Comparison of ENCODE assay signal across 1 cellular context in the genomic region with DNA sequence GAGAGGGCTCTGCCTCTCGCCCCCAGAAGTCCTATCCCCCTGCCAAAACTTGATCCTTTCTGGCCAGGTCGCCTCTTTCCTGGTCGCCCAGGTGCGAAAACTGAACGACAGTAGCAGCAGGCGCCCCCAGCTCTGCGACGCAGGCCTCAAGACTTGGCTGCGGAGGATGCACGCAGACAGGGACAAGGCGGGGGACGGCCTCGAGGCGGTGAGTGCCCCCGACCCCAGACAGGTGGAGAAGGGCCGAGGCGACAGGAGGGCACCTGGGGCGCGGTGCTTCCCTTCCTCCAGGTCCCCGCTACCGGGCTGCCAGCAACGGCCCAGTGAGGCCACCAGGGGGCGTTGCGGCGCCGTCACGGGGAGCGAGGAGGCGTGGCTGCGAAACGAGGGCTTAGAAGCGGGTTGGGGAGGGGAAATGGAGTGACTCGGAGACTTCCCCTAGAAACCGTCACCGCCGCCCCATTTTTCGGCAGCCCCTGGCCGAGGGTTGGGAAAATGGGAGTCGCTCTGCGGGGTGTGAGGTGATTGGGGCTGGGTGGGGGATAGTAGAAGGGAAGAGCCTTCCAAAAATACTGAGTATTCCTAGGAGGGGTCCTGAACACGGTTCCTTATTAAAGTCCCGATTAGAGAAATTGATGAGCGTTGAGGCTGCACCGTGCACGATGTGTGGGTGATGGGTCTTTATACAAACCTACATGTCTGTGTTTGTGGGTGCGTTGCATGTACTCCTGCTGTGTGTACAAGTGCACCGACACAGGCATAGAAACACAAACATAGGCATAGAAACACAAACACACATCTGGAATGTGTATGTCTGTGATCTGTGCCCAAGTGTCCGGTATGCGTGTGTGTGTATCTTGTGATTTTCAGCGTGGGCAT.
TF ChIP-seq lines count a peak whose summit lies in the region.

No MANE protein-coding gene starts in this region.

TF ChIP-seq in HepG2, 621 proteins besides CTCF, POLR2A, EP300 and RAD21 (continued from another document and continues in another):
- TF ChIP-seq, protein P1, sequence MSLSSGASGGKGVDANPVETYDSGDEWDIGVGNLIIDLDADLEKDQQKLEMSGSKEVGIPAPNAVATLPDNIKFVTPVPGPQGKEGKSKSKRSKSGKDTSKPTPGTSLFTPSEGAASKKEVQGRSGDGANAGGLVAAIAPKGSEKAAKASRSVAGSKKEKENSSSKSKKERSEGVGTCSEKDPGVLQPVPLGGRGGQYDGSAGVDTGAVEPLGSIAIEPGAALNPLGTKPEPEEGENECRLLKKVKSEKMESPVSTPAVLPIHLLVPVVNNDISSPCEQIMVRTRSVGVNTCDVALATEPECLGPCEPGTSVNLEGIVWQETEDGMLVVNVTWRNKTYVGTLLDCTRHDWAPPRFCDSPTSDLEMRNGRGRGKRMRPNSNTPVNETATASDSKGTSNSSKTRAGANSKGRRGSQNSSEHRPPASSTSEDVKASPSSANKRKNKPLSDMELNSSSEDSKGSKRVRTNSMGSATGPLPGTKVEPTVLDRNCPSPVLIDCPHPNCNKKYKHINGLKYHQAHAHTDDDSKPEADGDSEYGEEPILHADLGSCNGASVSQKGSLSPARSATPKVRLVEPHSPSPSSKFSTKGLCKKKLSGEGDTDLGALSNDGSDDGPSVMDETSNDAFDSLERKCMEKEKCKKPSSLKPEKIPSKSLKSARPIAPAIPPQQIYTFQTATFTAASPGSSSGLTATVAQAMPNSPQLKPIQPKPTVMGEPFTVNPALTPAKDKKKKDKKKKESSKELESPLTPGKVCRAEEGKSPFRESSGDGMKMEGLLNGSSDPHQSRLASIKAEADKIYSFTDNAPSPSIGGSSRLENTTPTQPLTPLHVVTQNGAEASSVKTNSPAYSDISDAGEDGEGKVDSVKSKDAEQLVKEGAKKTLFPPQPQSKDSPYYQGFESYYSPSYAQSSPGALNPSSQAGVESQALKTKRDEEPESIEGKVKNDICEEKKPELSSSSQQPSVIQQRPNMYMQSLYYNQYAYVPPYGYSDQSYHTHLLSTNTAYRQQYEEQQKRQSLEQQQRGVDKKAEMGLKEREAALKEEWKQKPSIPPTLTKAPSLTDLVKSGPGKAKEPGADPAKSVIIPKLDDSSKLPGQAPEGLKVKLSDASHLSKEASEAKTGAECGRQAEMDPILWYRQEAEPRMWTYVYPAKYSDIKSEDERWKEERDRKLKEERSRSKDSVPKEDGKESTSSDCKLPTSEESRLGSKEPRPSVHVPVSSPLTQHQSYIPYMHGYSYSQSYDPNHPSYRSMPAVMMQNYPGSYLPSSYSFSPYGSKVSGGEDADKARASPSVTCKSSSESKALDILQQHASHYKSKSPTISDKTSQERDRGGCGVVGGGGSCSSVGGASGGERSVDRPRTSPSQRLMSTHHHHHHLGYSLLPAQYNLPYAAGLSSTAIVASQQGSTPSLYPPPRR (CRISPR knock-in tag; IDR thresholded peaks at IDR 0.05; ENCODE audit: borderline replicate concordance) = peak; percentile 79
- TF ChIP-seq, protein P2, sequence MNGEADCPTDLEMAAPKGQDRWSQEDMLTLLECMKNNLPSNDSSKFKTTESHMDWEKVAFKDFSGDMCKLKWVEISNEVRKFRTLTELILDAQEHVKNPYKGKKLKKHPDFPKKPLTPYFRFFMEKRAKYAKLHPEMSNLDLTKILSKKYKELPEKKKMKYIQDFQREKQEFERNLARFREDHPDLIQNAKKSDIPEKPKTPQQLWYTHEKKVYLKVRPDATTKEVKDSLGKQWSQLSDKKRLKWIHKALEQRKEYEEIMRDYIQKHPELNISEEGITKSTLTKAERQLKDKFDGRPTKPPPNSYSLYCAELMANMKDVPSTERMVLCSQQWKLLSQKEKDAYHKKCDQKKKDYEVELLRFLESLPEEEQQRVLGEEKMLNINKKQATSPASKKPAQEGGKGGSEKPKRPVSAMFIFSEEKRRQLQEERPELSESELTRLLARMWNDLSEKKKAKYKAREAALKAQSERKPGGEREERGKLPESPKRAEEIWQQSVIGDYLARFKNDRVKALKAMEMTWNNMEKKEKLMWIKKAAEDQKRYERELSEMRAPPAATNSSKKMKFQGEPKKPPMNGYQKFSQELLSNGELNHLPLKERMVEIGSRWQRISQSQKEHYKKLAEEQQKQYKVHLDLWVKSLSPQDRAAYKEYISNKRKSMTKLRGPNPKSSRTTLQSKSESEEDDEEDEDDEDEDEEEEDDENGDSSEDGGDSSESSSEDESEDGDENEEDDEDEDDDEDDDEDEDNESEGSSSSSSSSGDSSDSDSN (CRISPR knock-in tag; IDR thresholded peaks at IDR 0.05) = peak; percentile 32; the same call in 1 of the 2 replicates
- TF ChIP-seq KDM6A (CRISPR knock-in tag; IDR thresholded peaks at IDR 0.05; ENCODE audit: low read depth) = no peak
- TF ChIP-seq SRY (CRISPR knock-in tag; IDR thresholded peaks at IDR 0.05) = 0 out of 2 replicates have a peak, but pooled peaks have one; percentile 18
- TF ChIP-seq EED (CRISPR knock-in tag; IDR thresholded peaks at IDR 0.05) = peak; percentile 77
- peak; percentile 95 for TF ChIP-seq KLF9 (CRISPR knock-in tag; IDR thresholded peaks at IDR 0.05; ENCODE audit: low read depth)
- TF ChIP-seq, protein P3, sequence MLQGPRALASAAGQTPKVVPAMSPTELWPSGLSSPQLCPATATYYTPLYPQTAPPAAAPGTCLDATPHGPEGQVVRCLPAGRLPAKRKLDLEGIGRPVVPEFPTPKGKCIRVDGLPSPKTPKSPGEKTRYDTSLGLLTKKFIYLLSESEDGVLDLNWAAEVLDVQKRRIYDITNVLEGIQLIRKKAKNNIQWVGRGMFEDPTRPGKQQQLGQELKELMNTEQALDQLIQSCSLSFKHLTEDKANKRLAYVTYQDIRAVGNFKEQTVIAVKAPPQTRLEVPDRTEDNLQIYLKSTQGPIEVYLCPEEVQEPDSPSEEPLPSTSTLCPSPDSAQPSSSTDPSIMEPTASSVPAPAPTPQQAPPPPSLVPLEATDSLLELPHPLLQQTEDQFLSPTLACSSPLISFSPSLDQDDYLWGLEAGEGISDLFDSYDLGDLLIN (CRISPR knock-in tag; IDR thresholded peaks at IDR 0.05; ENCODE audit: borderline replicate concordance) = no peak
- TF ChIP-seq, protein P4, sequence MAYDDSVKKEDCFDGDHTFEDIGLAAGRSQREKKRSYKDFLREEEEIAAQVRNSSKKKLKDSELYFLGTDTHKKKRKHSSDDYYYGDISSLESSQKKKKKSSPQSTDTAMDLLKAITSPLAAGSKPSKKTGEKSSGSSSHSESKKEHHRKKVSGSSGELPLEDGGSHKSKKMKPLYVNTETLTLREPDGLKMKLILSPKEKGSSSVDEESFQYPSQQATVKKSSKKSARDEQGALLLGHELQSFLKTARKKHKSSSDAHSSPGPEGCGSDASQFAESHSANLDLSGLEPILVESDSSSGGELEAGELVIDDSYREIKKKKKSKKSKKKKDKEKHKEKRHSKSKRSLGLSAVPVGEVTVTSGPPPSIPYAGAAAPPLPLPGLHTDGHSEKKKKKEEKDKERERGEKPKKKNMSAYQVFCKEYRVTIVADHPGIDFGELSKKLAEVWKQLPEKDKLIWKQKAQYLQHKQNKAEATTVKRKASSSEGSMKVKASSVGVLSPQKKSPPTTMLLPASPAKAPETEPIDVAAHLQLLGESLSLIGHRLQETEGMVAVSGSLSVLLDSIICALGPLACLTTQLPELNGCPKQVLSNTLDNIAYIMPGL (CRISPR knock-in tag; IDR thresholded peaks at IDR 0.05; ENCODE audit: borderline replicate concordance in 1 of 2, low read depth in 1 of 2) = peak; percentile 86 to 87
- peak; percentile 55; the same call in 1 of the 2 replicates for TF ChIP-seq ZNF12 (CRISPR knock-in tag; IDR thresholded peaks at IDR 0.05)
- TF ChIP-seq PCBP2 (optimal IDR thresholded peaks at IDR 0.05; ENCODE audit: low read depth, low read length, poor library complexity, severe bottlenecking) = no peak
- no peak for TF ChIP-seq ZNF10 (CRISPR knock-in tag; IDR thresholded peaks at IDR 0.05; ENCODE audit: borderline replicate concordance, low read depth)
- TF ChIP-seq, protein P5, sequence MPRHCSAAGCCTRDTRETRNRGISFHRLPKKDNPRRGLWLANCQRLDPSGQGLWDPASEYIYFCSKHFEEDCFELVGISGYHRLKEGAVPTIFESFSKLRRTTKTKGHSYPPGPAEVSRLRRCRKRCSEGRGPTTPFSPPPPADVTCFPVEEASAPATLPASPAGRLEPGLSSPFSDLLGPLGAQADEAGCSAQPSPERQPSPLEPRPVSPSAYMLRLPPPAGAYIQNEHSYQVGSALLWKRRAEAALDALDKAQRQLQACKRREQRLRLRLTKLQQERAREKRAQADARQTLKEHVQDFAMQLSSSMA (CRISPR knock-in tag; IDR thresholded peaks at IDR 0.05) = no peak
- TF ChIP-seq, protein P6, sequence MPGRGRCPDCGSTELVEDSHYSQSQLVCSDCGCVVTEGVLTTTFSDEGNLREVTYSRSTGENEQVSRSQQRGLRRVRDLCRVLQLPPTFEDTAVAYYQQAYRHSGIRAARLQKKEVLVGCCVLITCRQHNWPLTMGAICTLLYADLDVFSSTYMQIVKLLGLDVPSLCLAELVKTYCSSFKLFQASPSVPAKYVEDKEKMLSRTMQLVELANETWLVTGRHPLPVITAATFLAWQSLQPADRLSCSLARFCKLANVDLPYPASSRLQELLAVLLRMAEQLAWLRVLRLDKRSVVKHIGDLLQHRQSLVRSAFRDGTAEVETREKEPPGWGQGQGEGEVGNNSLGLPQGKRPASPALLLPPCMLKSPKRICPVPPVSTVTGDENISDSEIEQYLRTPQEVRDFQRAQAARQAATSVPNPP (CRISPR knock-in tag; IDR thresholded peaks at IDR 0.05) = no peak
- TF ChIP-seq, protein P7, sequence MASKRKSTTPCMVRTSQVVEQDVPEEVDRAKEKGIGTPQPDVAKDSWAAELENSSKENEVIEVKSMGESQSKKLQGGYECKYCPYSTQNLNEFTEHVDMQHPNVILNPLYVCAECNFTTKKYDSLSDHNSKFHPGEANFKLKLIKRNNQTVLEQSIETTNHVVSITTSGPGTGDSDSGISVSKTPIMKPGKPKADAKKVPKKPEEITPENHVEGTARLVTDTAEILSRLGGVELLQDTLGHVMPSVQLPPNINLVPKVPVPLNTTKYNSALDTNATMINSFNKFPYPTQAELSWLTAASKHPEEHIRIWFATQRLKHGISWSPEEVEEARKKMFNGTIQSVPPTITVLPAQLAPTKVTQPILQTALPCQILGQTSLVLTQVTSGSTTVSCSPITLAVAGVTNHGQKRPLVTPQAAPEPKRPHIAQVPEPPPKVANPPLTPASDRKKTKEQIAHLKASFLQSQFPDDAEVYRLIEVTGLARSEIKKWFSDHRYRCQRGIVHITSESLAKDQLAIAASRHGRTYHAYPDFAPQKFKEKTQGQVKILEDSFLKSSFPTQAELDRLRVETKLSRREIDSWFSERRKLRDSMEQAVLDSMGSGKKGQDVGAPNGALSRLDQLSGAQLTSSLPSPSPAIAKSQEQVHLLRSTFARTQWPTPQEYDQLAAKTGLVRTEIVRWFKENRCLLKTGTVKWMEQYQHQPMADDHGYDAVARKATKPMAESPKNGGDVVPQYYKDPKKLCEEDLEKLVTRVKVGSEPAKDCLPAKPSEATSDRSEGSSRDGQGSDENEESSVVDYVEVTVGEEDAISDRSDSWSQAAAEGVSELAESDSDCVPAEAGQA (IDR thresholded peaks at IDR 0.05; ENCODE audit: low read depth) = no peak
- TF ChIP-seq, protein P7 (CRISPR knock-in tag; IDR thresholded peaks at IDR 0.05; ENCODE audit: borderline replicate concordance) = no peak
- TF ChIP-seq ETV6 (CRISPR knock-in tag; conservative IDR thresholded peaks at IDR 0.05) = 0 out of 2 replicates have a peak, but pooled peaks have one; percentile 47
- TF ChIP-seq ZNF343 (CRISPR knock-in tag; IDR thresholded peaks at IDR 0.05) = peak; percentile 86; the same call in 1 of the 2 replicates
- TF ChIP-seq, protein P8, sequence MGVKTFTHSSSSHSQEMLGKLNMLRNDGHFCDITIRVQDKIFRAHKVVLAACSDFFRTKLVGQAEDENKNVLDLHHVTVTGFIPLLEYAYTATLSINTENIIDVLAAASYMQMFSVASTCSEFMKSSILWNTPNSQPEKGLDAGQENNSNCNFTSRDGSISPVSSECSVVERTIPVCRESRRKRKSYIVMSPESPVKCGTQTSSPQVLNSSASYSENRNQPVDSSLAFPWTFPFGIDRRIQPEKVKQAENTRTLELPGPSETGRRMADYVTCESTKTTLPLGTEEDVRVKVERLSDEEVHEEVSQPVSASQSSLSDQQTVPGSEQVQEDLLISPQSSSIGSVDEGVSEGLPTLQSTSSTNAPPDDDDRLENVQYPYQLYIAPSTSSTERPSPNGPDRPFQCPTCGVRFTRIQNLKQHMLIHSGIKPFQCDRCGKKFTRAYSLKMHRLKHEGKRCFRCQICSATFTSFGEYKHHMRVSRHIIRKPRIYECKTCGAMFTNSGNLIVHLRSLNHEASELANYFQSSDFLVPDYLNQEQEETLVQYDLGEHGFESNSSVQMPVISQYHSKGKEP (CRISPR knock-in tag; IDR thresholded peaks at IDR 0.05) = no peak
- no peak for TF ChIP-seq JUN (CRISPR knock-in tag; IDR thresholded peaks at IDR 0.05)
- no peak for TF ChIP-seq NR2F2 (IDR thresholded peaks at IDR 0.05; ENCODE audit: borderline replicate concordance, low read depth)
- no peak for TF ChIP-seq ZSCAN31 (CRISPR knock-in tag; IDR thresholded peaks at IDR 0.05; ENCODE audit: low read depth)
- TF ChIP-seq MAFK (conservative IDR thresholded peaks at IDR 0.05 in 1 of 2, IDR thresholded peaks at IDR 0.05 in 1 of 2; ENCODE audit: low read length in 2 of 2) = no peak
- TF ChIP-seq JARID2 (CRISPR knock-in tag; IDR thresholded peaks at IDR 0.05; ENCODE audit: insufficient replicate concordance) = peak; percentile 86
- 0 out of 2 replicates have a peak, but pooled peaks have one; percentile 5 for TF ChIP-seq ZNF431 (CRISPR knock-in tag; IDR thresholded peaks at IDR 0.05; ENCODE audit: borderline replicate concordance, low read depth)
- TF ChIP-seq ZNF274 (CRISPR knock-in tag; IDR thresholded peaks at IDR 0.05) = no peak; the same call in 1 of the 2 replicates
- peak; percentile 73; the same call in 1 of the 2 replicates for TF ChIP-seq ZNF350 (CRISPR knock-in tag; IDR thresholded peaks at IDR 0.05; ENCODE audit: borderline replicate concordance, low read depth)
- no peak for TF ChIP-seq IKZF4 (CRISPR knock-in tag; IDR thresholded peaks at IDR 0.05; ENCODE audit: borderline replicate concordance, low read depth, not compliant biosample characterization)
- TF ChIP-seq ZNF430 (CRISPR knock-in tag; IDR thresholded peaks at IDR 0.05) = no peak
- 0 out of 2 replicates have a peak, but pooled peaks have one; percentile 68 for TF ChIP-seq PAX8 (CRISPR knock-in tag; IDR thresholded peaks at IDR 0.05; ENCODE audit: borderline replicate concordance)
